ENCODE assay signal across 8 cellular contexts in genomic region chr19:9621156-9622037, GRCh38. TPM values are rescaled to one million over a fixed set of nuclear protein-coding genes. Genes with fewer than 3 reads are reported as not detected.
DNase-seq lines count a peak whose midpoint lies in the region; ATAC-seq and TF ChIP-seq lines count a peak whose summit lies in the region.

Gene ZNF561, minus strand, starts transcription at chr19:9621232. Its CDS starts 1,776 bp downstream, at chr19:9619456.

- H3K4me1 ChIP-seq in prostate gland (replicated peaks): no peaks in the 10 kb centered on the region

- intact Hi-C loops in left ventricle myocardium superior (cut with micrococcal nuclease): loop anchor here (10.0 kb wide), 2 partner anchors 143 to 173 kb away; partner anchors contain the start of gene ZNF846
- intact Hi-C loops in prostate gland (cut with DNase I): loop anchor here (2.0 kb wide), 2 partner anchors 53 to 165 kb away; partner anchors contain the start of gene ZNF562

- H3K4me3 Mint-ChIP-seq in T-helper 1 cell treated with Interleukin-12 subunit alpha and Interleukin-12 subunit beta and Interleukin-4 antibody, amounts not matched to agents 30 μg/mL and 1 μg/mL, for 36 hours: peak within 1 kb of the TSS; percentile 98

- under 1% methylated on average over 33 of the region's 33 CpGs for WGBS in prostate gland

- H3K27me3 ChIP-seq in prostate gland (replicated peaks; ENCODE audit: insufficient read depth): no peaks in the 10 kb centered on the region

- peaks cover 12 to 17% of the 10 kb centered on the region in 2 donors for H3K36me3 ChIP-seq in prostate gland

- ATAC-seq in HG02759 (IDR thresholded peaks at IDR 0.05; ENCODE audit: unreplicated experiment) (peak; percentile 87), left ventricle myocardium superior (peak; percentile 95)

- peak within 1 kb of the TSS; percentile 70 for H3K4me3 ChIP-seq in GM08714 (ENCODE audit: low read length)
- H3K4me3 ChIP-seq in prostate gland: peak within 1 kb of the TSS; percentile 61 to 71

- TF ChIP-seq CTCF in prostate gland (IDR thresholded peaks at IDR 0.05): no peak

- peak within 1 kb of the TSS; percentile 99 for H3K27ac Mint-ChIP-seq in T-helper 1 cell treated with Interleukin-12 subunit alpha and Interleukin-12 subunit beta and Interleukin-4 antibody, amounts not matched to agents 30 μg/mL and 1 μg/mL, for 36 hours

- DNase-seq in NCI-H146 treated with DMSO at 0.1 percent for 48 hours (lab: John Stamatoyannopoulos, UW; ENCODE audit: unreplicated experiment) (peak; percentile 41), amniotic stem cell (lab: John Stamatoyannopoulos, UW) (peak; percentile 68), left ventricle myocardium superior (peak; percentile 90), prostate gland (ENCODE audit: low spot score) (peak; percentile 76), ureter (ENCODE audit: low spot score) (peak; percentile 85)

- peaks cover 23% of the 10 kb centered on the region for H3K4me1 Mint-ChIP-seq in T-helper 1 cell treated with Interleukin-12 subunit alpha and Interleukin-12 subunit beta and Interleukin-4 antibody, amounts not matched to agents 30 μg/mL and 1 μg/mL, for 36 hours (ENCODE audit: low read depth)

- peaks cover 33% of the 10 kb centered on the region for H3K36me3 Mint-ChIP-seq in T-helper 1 cell treated with Interleukin-12 subunit alpha and Interleukin-12 subunit beta and Interleukin-4 antibody, amounts not matched to agents 30 μg/mL and 1 μg/mL, for 36 hours (ENCODE audit: low read depth)

- H3K9me3 Mint-ChIP-seq in T-helper 1 cell treated with Interleukin-12 subunit alpha and Interleukin-12 subunit beta and Interleukin-4 antibody, amounts not matched to agents 30 μg/mL and 1 μg/mL, for 36 hours: peaks cover 5% of the 10 kb centered on the region

- TF ChIP-seq POLR2A in prostate gland (IDR thresholded peaks at IDR 0.05): peak; percentile 34

- H3K27ac ChIP-seq in prostate gland: peak within 1 kb of the TSS; percentile 90 to 95

- no peaks in the 10 kb centered on the region for H3K9me3 ChIP-seq in prostate gland

- no peaks in the 10 kb centered on the region for H3K27me3 Mint-ChIP-seq in T-helper 1 cell treated with Interleukin-12 subunit alpha and Interleukin-12 subunit beta and Interleukin-4 antibody, amounts not matched to agents 30 μg/mL and 1 μg/mL, for 36 hours (ENCODE audit: low read depth)

RNA-seq across cellular contexts. Expression of gene ZNF561, which starts in this region (rescaled TPM):
- 22.5 TPM for total RNA-seq in left ventricle myocardium superior
- total RNA-seq in prostate gland: 10 to 100 TPM; 27.8 to 32.3 TPM
- total RNA-seq in ureter: 80.3 TPM

Comparison
In these comparisons a context has a peak if more than half of its experiments do, and no peak if none do; other contexts are left out.
1. Peak in every context shown above with its lines: DNase-seq, ATAC-seq, H3K4me3 ChIP-seq and H3K27ac ChIP-seq.